ENCODE assay signal across 15 cellular contexts in the genomic region with DNA sequence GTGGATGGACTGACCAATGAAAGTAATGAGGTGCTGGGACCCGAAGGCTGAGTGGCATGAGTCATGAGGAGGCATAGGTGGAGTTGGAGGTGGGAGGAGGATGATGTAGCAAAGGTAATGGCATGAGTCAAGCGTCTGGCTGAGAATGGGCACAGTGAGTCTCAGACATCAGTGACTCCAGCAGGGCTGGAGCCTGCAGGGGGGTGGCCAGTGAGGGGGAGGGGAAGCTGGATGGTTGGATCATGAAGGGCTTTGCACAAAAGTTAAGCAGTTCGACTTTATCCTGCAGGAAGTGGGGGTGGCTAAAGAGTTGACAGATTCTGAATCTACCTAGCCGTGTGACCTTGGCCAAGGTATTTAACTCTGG.
DNase-seq lines count a peak whose midpoint lies in the region; TF ChIP-seq lines count a peak whose summit lies in the region.
"Had no signal": no experiment of that assay in that cellular context is flagged by ENCODE, and none has a peak within 500 bp of the region (broad histone marks: within the 10 kb centered on the region; RNA-seq: fewer than 3 reads in every experiment).

No MANE protein-coding gene starts in this region.

- TF ChIP-seq CTCF in fibroblast of mammary gland (conservative IDR thresholded peaks at IDR 0.05; ENCODE audit: control insufficient read depth, insufficient read depth, low read depth, low read length): no peak

- DNase-seq in activated T-cell treated with anti-CD3 and anti-CD28 coated beads for 4 hours (peak; percentile 1), RKO (ENCODE audit: low spot score) (peak; percentile 78), fibroblast of mammary gland (ENCODE audit: low read depth) (peak; percentile 91), skeletal muscle cell (ENCODE audit: low read depth) (peak; percentile 80), NCI-H2081 (lab: John Stamatoyannopoulos, UW) (no peak), NOMO-1 treated with dmso at 0.1 percent for 144 hours (lab: John Stamatoyannopoulos, UW; ENCODE audit: unreplicated experiment) (no peak)
- no peak for DNase-seq in activated T-cell treated with anti-CD3 and anti-CD28 coated beads, Interleukin-2, amount 50 U/mL, for 1 hour
- DNase-seq in activated CD8-positive, alpha-beta memory T cell treated with anti-CD3 and anti-CD28 coated beads for 24 hours: no peak
- DNase-seq: activated naive CD4-positive, alpha-beta T cell treated with Interleukin-2 at 50 U/mL for 16 hours; DND-41; Karpas-422; left cardiac atrium; nephron progenitor cell; spleen had no signal

- no peak overlapping the region for H3K4me3 ChIP-seq in fibroblast of mammary gland (ENCODE audit: control insufficient read depth, low read depth, low read length)
- no peak overlapping the region for H3K4me3 ChIP-seq in skeletal muscle cell (ENCODE audit: low read depth, low read length)
- H3K4me3 ChIP-seq: spleen, vagina had no signal

Comparison
In these comparisons a context has a peak if more than half of its experiments do, and no peak if none do; other contexts are left out.
1. DNase-seq: peak in activated T-cell treated with anti-CD3 and anti-CD28 coated beads for 4 hours (single experiment), RKO (single experiment), fibroblast of mammary gland (single experiment) and skeletal muscle cell (single experiment); none in activated T-cell treated with anti-CD3 and anti-CD28 coated beads, Interleukin-2, amount 50 U/mL, for 1 hour (single experiment), activated CD8-positive, alpha-beta memory T cell treated with anti-CD3 and anti-CD28 coated beads for 24 hours (single experiment), NCI-H2081 (0 of 2) and NOMO-1 treated with dmso at 0.1 percent for 144 hours (single experiment).